ENCODE assay signal across 9 cellular contexts in the genomic region with DNA sequence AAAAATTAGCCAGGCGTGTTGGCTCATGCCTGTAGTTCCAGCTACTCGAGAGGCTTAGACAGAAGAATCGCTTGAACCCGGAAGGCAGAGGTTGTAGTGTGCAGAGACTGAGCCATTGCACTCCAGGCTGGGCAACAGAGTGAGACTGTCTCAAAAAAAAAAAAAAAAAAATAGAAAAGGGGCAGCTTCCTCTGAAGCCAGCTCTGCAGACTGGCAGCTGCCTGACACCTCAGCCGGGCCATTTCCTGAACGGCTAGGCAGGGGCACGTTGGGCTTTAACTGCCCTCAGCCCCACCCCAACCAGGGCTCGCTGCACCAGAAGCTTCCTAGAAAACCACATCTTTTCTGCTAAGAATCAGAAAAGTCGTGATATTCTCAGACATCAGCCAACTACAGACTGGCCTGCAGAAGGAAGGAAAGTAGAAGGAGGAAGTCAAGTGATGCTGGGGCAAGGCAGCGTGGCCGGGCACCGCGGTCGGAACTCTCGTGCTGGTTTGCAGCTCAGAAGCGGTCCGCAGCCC. TPM values are rescaled to one million over a fixed set of nuclear protein-coding genes. Genes with fewer than 3 reads are reported as not detected.
DNase-seq lines count a peak whose midpoint lies in the region; TF ChIP-seq lines count a peak whose summit lies in the region.
"Had no signal": no experiment of that assay in that cellular context is flagged by ENCODE, and none has a peak within 500 bp of the region (broad histone marks: within the 10 kb centered on the region; RNA-seq: fewer than 3 reads in every experiment).

No MANE protein-coding gene starts in this region.

- H3K4me1 ChIP-seq in MM.1S (ENCODE audit: low read length) (no peaks in the 10 kb centered on the region), osteoblast (ENCODE audit: insufficient read depth, low read length) (peaks cover 4% of the 10 kb centered on the region)
- H3K4me1 ChIP-seq: gastrocnemius medialis had no signal

- no peak overlapping the region for H3K9ac ChIP-seq in MM.1S (ENCODE audit: low read length)

- H3K9me3 ChIP-seq in MM.1S (replicated peaks; ENCODE audit: insufficient read depth, low read length) (no peaks in the 10 kb centered on the region), osteoblast (ENCODE audit: low read depth, low read length) (no peaks in the 10 kb centered on the region)
- H3K9me3 ChIP-seq: gastrocnemius medialis had no signal

- H4K20me1 ChIP-seq in MM.1S (ENCODE audit: insufficient read depth, low read length) (no peaks in the 10 kb centered on the region), osteoblast (ENCODE audit: insufficient read depth, low read length) (no peaks in the 10 kb centered on the region)

- H3K9me2 ChIP-seq in MM.1S (replicated peaks; ENCODE audit: insufficient read depth, low read length) = no peaks in the 10 kb centered on the region

- TF ChIP-seq CTCF in MM.1S (IDR thresholded peaks at IDR 0.05; ENCODE audit: low read length) = no peak
- TF ChIP-seq CTCF in osteoblast (IDR thresholded peaks at IDR 0.05; ENCODE audit: extremely low read depth, low read depth, low read length) = no peak

- H2AFZ ChIP-seq in MM.1S (ENCODE audit: low read length) = peak overlapping the region; percentile 69
- H2AFZ ChIP-seq in osteoblast (ENCODE audit: low read length) = no peak overlapping the region

- H3K4me3 ChIP-seq in MM.1S (ENCODE audit: low read length) (peak overlapping the region; percentile 33), skin epidermis (peak overlapping the region in 1 of 7 experiments; percentile 4), osteoblast (ENCODE audit: insufficient read depth, low read length) (no peak overlapping the region)
- H3K4me3 ChIP-seq: gastrocnemius medialis had no signal

- no peaks in the 10 kb centered on the region for H3K36me3 ChIP-seq in MM.1S (replicated peaks; ENCODE audit: insufficient read depth, low read length)
- H3K36me3 ChIP-seq in osteoblast (ENCODE audit: insufficient read depth, low read length) = no peaks in the 10 kb centered on the region
- H3K36me3 ChIP-seq: gastrocnemius medialis had no signal

- H3F3A ChIP-seq in MM.1S (ENCODE audit: insufficient read depth, low read length) = peaks cover 3% of the 10 kb centered on the region; the same call in 1 of the 2 replicates

- H3K79me2 ChIP-seq in MM.1S (ENCODE audit: low read length) (no peaks in the 10 kb centered on the region), osteoblast (ENCODE audit: insufficient read depth, low read length) (no peaks in the 10 kb centered on the region)

- peak; percentile 31 for DNase-seq in activated naive CD4-positive, alpha-beta T cell treated with Interleukin-2 at 50 U/mL for 16 hours
- DNase-seq in activated naive CD4-positive, alpha-beta T cell treated with anti-CD3 and anti-CD28 coated beads, Interleukin-2, amount 50 U/mL, for 16 hours = no peak
- DNase-seq in MM.1S (peak; percentile 62), NCI-H2107 treated with DMSO at 0.1 percent for 48 hours (lab: John Stamatoyannopoulos, UW; ENCODE audit: unreplicated experiment) (no peak), osteoblast (ENCODE audit: insufficient read length, low spot score, missing footprints) (no peak), NCI-H187 (lab: John Stamatoyannopoulos, UW) (no peak)
- peak; percentile 75 for DNase-seq in activated effector memory CD4-positive, alpha-beta T cell treated with anti-CD3 and anti-CD28 coated beads, Interleukin-2, amount 50 U/mL, for 16 hours

- peaks cover 21% of the 10 kb centered on the region for H3K27me3 ChIP-seq in MM.1S (replicated peaks; ENCODE audit: insufficient read depth, low read length)
- H3K27me3 ChIP-seq in osteoblast (ENCODE audit: insufficient read depth, low read length) = no peaks in the 10 kb centered on the region
- H3K27me3 ChIP-seq: gastrocnemius medialis had no signal

- H3K27ac ChIP-seq in MM.1S (ENCODE audit: low read length) = no peak overlapping the region
- H3K27ac ChIP-seq in skin epidermis = peak overlapping the region in 13 of 21 experiments; percentile 12 to 75 (median 49)
- no peak overlapping the region for H3K27ac ChIP-seq in osteoblast (ENCODE audit: low read depth, low read length)
- H3K27ac ChIP-seq: gastrocnemius medialis had no signal

- peak overlapping the region; percentile 52 for H3K4me2 ChIP-seq in MM.1S (ENCODE audit: low read depth, low read length)
- no peak overlapping the region for H3K4me2 ChIP-seq in osteoblast (ENCODE audit: insufficient read depth, low read length)

RNA-seq across cellular contexts. Expression of gene PRKAG2, which starts 38.0 kb away (rescaled TPM):
- 20.6 TPM in 2 replicates for total RNA-seq in osteoblast

Comparison
In these comparisons a context has a peak if more than half of its experiments do, and no peak if none do; other contexts are left out.
1. DNase-seq: peak in activated naive CD4-positive, alpha-beta T cell treated with Interleukin-2 at 50 U/mL for 16 hours (single experiment), MM.1S (single experiment) and activated effector memory CD4-positive, alpha-beta T cell treated with anti-CD3 and anti-CD28 coated beads, Interleukin-2, amount 50 U/mL, for 16 hours (single experiment); none in activated naive CD4-positive, alpha-beta T cell treated with anti-CD3 and anti-CD28 coated beads, Interleukin-2, amount 50 U/mL, for 16 hours (single experiment), NCI-H2107 treated with DMSO at 0.1 percent for 48 hours (single experiment), osteoblast (single experiment) and NCI-H187 (0 of 2).
2. H3K27ac ChIP-seq: peak in skin epidermis (13 of 21); none in MM.1S (single experiment) and osteoblast (single experiment).